In genomic region chr2:11865820-11866219, GRCh38 we compare ENCODE assay signal across 16 cellular contexts.
"Had no signal": no experiment of that assay in that cellular context is flagged by ENCODE, and none has a peak within 500 bp of the region (broad histone marks: within the 10 kb centered on the region; RNA-seq: fewer than 3 reads in every experiment).

No MANE protein-coding gene starts in this region.

- H3K4me1 ChIP-seq: foreskin keratinocyte had no signal

- FAIRE-seq: small intestine had no signal

- H3K36me3 Mint-ChIP-seq: brain; stimulated activated effector memory CD8-positive, alpha-beta T cell treated with anti-CD3 and anti-CD28 coated beads, Interleukin-12 subunit alpha, Interleukin-12 subunit beta, amount 100 ng/mL, for 72 hours had no signal

- H3K4me3 Mint-ChIP-seq: activated naive CD4-positive, alpha-beta T cell treated with anti-CD3 and anti-CD28 coated beads for 36 hours; brain; nephron progenitor cell; stimulated activated effector memory CD8-positive, alpha-beta T cell treated with anti-CD3 and anti-CD28 coated beads, Interleukin-12 subunit alpha, Interleukin-12 subunit beta, amount 100 ng/mL, for 72 hours had no signal

- H3K9me3 ChIP-seq: lower lobe of right lung, right lobe of liver had no signal

- H3K4me3 ChIP-seq: lower lobe of right lung, right lobe of liver had no signal

- ATAC-seq: foreskin keratinocyte; left colon; lower lobe of right lung; right lobe of liver; stimulated activated effector memory CD8-positive, alpha-beta T cell treated with anti-CD3 and anti-CD28 coated beads, Interleukin-12 subunit alpha, Interleukin-12 subunit beta, amount 100 ng/mL, for 72 hours had no signal

- H3K27ac ChIP-seq: foreskin keratinocyte, lower lobe of right lung, right lobe of liver, VCaP had no signal

- H3K9me3 Mint-ChIP-seq: activated naive CD4-positive, alpha-beta T cell treated with anti-CD3 and anti-CD28 coated beads for 36 hours; stimulated activated effector memory CD8-positive, alpha-beta T cell treated with anti-CD3 and anti-CD28 coated beads, Interleukin-12 subunit alpha, Interleukin-12 subunit beta, amount 100 ng/mL, for 72 hours had no signal

- H3K36me3 ChIP-seq: lower lobe of right lung, right lobe of liver had no signal

- DNase-seq: activated CD4-positive, alpha-beta T cell treated with anti-CD3 and anti-CD28 coated beads for 1 hour; caudate nucleus; foreskin keratinocyte; glutamatergic neuron; hypothalamus; left colon; lower lobe of right lung; midbrain; nephron progenitor cell; right lobe of liver; small intestine; stimulated activated CD4-positive, alpha-beta T cell treated with anti-CD3 and anti-CD28 coated beads, Interleukin-4, amount 100 ng/mL, for 24 hours had no signal

- H3K27ac Mint-ChIP-seq: activated naive CD4-positive, alpha-beta T cell treated with anti-CD3 and anti-CD28 coated beads for 36 hours; brain; nephron progenitor cell; stimulated activated effector memory CD8-positive, alpha-beta T cell treated with anti-CD3 and anti-CD28 coated beads, Interleukin-12 subunit alpha, Interleukin-12 subunit beta, amount 100 ng/mL, for 72 hours had no signal

- H3K27me3 ChIP-seq: right lobe of liver had no signal
